ENCODE assay signal across 22 cellular contexts in genomic region chr5:80623911-80624457, GRCh38. TPM values are rescaled to one million over a fixed set of nuclear protein-coding genes. Genes with fewer than 3 reads are reported as not detected.
DNase-seq lines count a peak whose midpoint lies in the region; ATAC-seq, FAIRE-seq and TF ChIP-seq lines count a peak whose summit lies in the region.
"Had no signal": no experiment of that assay in that cellular context is flagged by ENCODE, and none has a peak within 500 bp of the region (broad histone marks: within the 10 kb centered on the region; RNA-seq: fewer than 3 reads in every experiment).

No MANE protein-coding gene starts in this region.

- H3K27ac Mint-ChIP-seq in activated CD8-positive, alpha-beta T cell treated with anti-CD3 and anti-CD28 coated beads, Interleukin-2, amount 10 ng/mL, durations not matched to agents 7 days and 5 days = peak overlapping the region; percentile 9
- H3K27ac Mint-ChIP-seq in activated CD8-positive, alpha-beta T cell treated with anti-CD3 and anti-CD28 coated beads for 36 hours = no peak overlapping the region
- H3K27ac Mint-ChIP-seq: activated naive CD8-positive, alpha-beta T cell treated with anti-CD3 and anti-CD28 coated beads, Interleukin-2, amount 10 ng/mL, durations not matched to agents 7 days and 5 days; natural killer cell treated with Interleukin-12 subunit alpha and Interleukin-12 subunit beta and Interleukin-15 and Interleukin-18, amount 100 ng/mL, for 72 hours; progenitor cell of endocrine pancreas had no signal

- peaks cover 36% of the 10 kb centered on the region for H3K36me3 Mint-ChIP-seq in activated CD8-positive, alpha-beta T cell treated with anti-CD3 and anti-CD28 coated beads, Interleukin-2, amount 10 ng/mL, durations not matched to agents 7 days and 5 days (ENCODE audit: low read depth)
- peaks cover 14% of the 10 kb centered on the region for H3K36me3 Mint-ChIP-seq in activated CD8-positive, alpha-beta T cell treated with anti-CD3 and anti-CD28 coated beads for 36 hours (ENCODE audit: low read depth)

- no peaks in the 10 kb centered on the region for H3K27me3 ChIP-seq in HepG2 (ENCODE audit: control insufficient read depth in 1 of 2, insufficient read depth in 2 of 2, low read length in 2 of 2)
- H3K27me3 ChIP-seq: esophagus muscularis mucosa, stomach, transverse colon had no signal

- no peak for TF ChIP-seq POLR2A in HepG2 (IDR thresholded peaks at IDR 0.05; ENCODE audit: insufficient read depth in 1 of 2, low read depth in 2 of 2, low read length in 2 of 2)

- H3K9me3 Mint-ChIP-seq in activated CD8-positive, alpha-beta T cell treated with anti-CD3 and anti-CD28 coated beads, Interleukin-2, amount 10 ng/mL, durations not matched to agents 7 days and 5 days (ENCODE audit: insufficient read depth) = no peaks in the 10 kb centered on the region
- H3K9me3 Mint-ChIP-seq in activated CD8-positive, alpha-beta T cell treated with anti-CD3 and anti-CD28 coated beads for 36 hours = no peaks in the 10 kb centered on the region
- H3K9me3 Mint-ChIP-seq: activated naive CD8-positive, alpha-beta T cell treated with anti-CD3 and anti-CD28 coated beads, Interleukin-2, amount 10 ng/mL, durations not matched to agents 7 days and 5 days; effector memory CD8-positive, alpha-beta T cell; natural killer cell treated with Interleukin-12 subunit alpha and Interleukin-12 subunit beta and Interleukin-15 and Interleukin-18, amount 100 ng/mL, for 72 hours had no signal

- FAIRE-seq in HepG2 (lab: Jason Lieb, UNC) = no peak
- FAIRE-seq: TTC549 had no signal

- in situ Hi-C loops in HepG2 (cut with HindIII; ENCODE audit: extremely low pct_ligation_motif_present, low pct_unique_long_range_greater_than_20kb) = no loop called here

- WGBS in HepG2 (ENCODE audit: low lambda C conversion rate) = 67% methylated on average over 5 of the region's 5 CpGs

- no peak for DNase-seq in activated CD8-positive, alpha-beta T cell treated with anti-CD3 and anti-CD28 coated beads, Interleukin-2, amount 10 ng/mL, durations not matched to agents 7 days and 5 days
- DNase-seq in activated CD8-positive, alpha-beta T cell treated with anti-CD3 and anti-CD28 coated beads for 36 hours = no peak
- DNase-seq in NCI-H146 treated with DMSO at 0.1 percent for 48 hours (lab: John Stamatoyannopoulos, UW; ENCODE audit: unreplicated experiment) (peak; percentile 78), HepG2 (ENCODE audit: low spot score) (no peak), C1 segment of cervical spinal cord (lab: John Stamatoyannopoulos, UW) (no peak)
- DNase-seq: activated CD4-positive, alpha-beta T cell treated with anti-CD3 and anti-CD28 coated beads, Interleukin-2, amount 50 U/mL, for 1 hour; activated CD8-positive, alpha-beta memory T cell treated with anti-CD3 and anti-CD28 coated beads, Interleukin-2, amount 50 U/mL, for 48 hours; activated naive CD8-positive, alpha-beta T cell treated with anti-CD3 and anti-CD28 coated beads, Interleukin-2, amount 10 ng/mL, durations not matched to agents 7 days and 5 days; effector memory CD8-positive, alpha-beta T cell; NCI-H1436 treated with DMSO at 0.1 percent for 48 hours; Right ventricle myocardium superior; stimulated activated CD4-positive, alpha-beta T cell treated with anti-CD3 and anti-CD28 coated beads, Interleukin-4, amount 100 ng/mL, for 4 hours; stomach; transverse colon had no signal

- H3K4me1 ChIP-seq in HepG2 (ENCODE audit: insufficient read depth, low read length) = peaks cover 13% of the 10 kb centered on the region
- H3K4me1 ChIP-seq: esophagus muscularis mucosa, stomach had no signal

- H3K4me2 ChIP-seq in HepG2 (ENCODE audit: low read depth, low read length) = no peak overlapping the region

- no TSS peak for BruUV-seq in HepG2 (replicated peaks; lab: Mats Ljungman, UMichigan)

- no peak for TF ChIP-seq CTCF in activated CD8-positive, alpha-beta T cell treated with anti-CD3 and anti-CD28 coated beads for 36 hours (IDR thresholded peaks at IDR 0.05)
- no peak for TF ChIP-seq CTCF in HepG2 (CRISPR knock-in tag; IDR thresholded peaks at IDR 0.05)

- H3K27ac ChIP-seq in HepG2 (ENCODE audit: extremely low read length, insufficient read depth, low read length) = no peak overlapping the region
- H3K27ac ChIP-seq: esophagus muscularis mucosa, stomach, transverse colon had no signal

- POLR2A ChIA-PET in activated CD8-positive, alpha-beta T cell treated with anti-CD3 and anti-CD28 coated beads, Interleukin-2, amount 10 ng/mL, durations not matched to agents 7 days and 5 days (lab: Charles Lee) = no interaction called here
- POLR2A ChIA-PET in activated CD8-positive, alpha-beta T cell treated with anti-CD3 and anti-CD28 coated beads for 36 hours (lab: Charles Lee) = no interaction called here
- POLR2A ChIA-PET in HepG2 (lab: Yijun Ruan, JAX) = no interaction called here

- no peak overlapping the region for H3K4me3 Mint-ChIP-seq in activated CD8-positive, alpha-beta T cell treated with anti-CD3 and anti-CD28 coated beads, Interleukin-2, amount 10 ng/mL, durations not matched to agents 7 days and 5 days
- no peak overlapping the region for H3K4me3 Mint-ChIP-seq in activated CD8-positive, alpha-beta T cell treated with anti-CD3 and anti-CD28 coated beads for 36 hours
- H3K4me3 Mint-ChIP-seq: activated naive CD8-positive, alpha-beta T cell treated with anti-CD3 and anti-CD28 coated beads, Interleukin-2, amount 10 ng/mL, durations not matched to agents 7 days and 5 days; effector memory CD8-positive, alpha-beta T cell; natural killer cell treated with Interleukin-12 subunit alpha and Interleukin-12 subunit beta and Interleukin-15 and Interleukin-18, amount 100 ng/mL, for 72 hours had no signal

- no peak overlapping the region for H2AFZ ChIP-seq in HepG2 (ENCODE audit: low read length)

- H3K4me3 ChIP-seq in HepG2 (replicated peaks in 1 of 3; ENCODE audit: insufficient read depth in 1 of 3, low read depth in 2 of 3, low read length in 3 of 3) = no peak overlapping the region
- H3K4me3 ChIP-seq: esophagus muscularis mucosa, stomach, transverse colon had no signal

- H3K27me3 Mint-ChIP-seq in activated CD8-positive, alpha-beta T cell treated with anti-CD3 and anti-CD28 coated beads, Interleukin-2, amount 10 ng/mL, durations not matched to agents 7 days and 5 days (ENCODE audit: low read depth) = no peaks in the 10 kb centered on the region
- H3K27me3 Mint-ChIP-seq in activated CD8-positive, alpha-beta T cell treated with anti-CD3 and anti-CD28 coated beads for 36 hours = no peaks in the 10 kb centered on the region
- H3K27me3 Mint-ChIP-seq: activated naive CD8-positive, alpha-beta T cell treated with anti-CD3 and anti-CD28 coated beads, Interleukin-2, amount 10 ng/mL, durations not matched to agents 7 days and 5 days; effector memory CD8-positive, alpha-beta T cell; natural killer cell treated with Interleukin-12 subunit alpha and Interleukin-12 subunit beta and Interleukin-15 and Interleukin-18, amount 100 ng/mL, for 72 hours; progenitor cell of endocrine pancreas had no signal

- H3K9ac ChIP-seq in HepG2 (ENCODE audit: insufficient read depth, low read depth, low read length) = no peak overlapping the region

- TF ChIP-seq EP300 in HepG2 (IDR thresholded peaks at IDR 0.05; ENCODE audit: low read depth in 2 of 2, low read length in 2 of 2) (no peak), HepG2 (CRISPR knock-in tag; IDR thresholded peaks at IDR 0.05; ENCODE audit: borderline replicate concordance) (no peak)

- no peak for ATAC-seq in activated CD8-positive, alpha-beta T cell treated with anti-CD3 and anti-CD28 coated beads, Interleukin-2, amount 10 ng/mL, durations not matched to agents 7 days and 5 days
- no peak for ATAC-seq in activated CD8-positive, alpha-beta T cell treated with anti-CD3 and anti-CD28 coated beads for 36 hours
- peak; percentile 47; the same call in 2 of the 3 replicates for ATAC-seq in HepG2
- no peak for ATAC-seq in GM21723 (IDR thresholded peaks at IDR 0.05; ENCODE audit: unreplicated experiment)
- no peak for ATAC-seq in GM18502 (IDR thresholded peaks at IDR 0.05; ENCODE audit: poor library complexity, unreplicated experiment)
- no peak for ATAC-seq in HG03025 (IDR thresholded peaks at IDR 0.05; ENCODE audit: low FRiP score, unreplicated experiment)
- ATAC-seq: effector memory CD8-positive, alpha-beta T cell; natural killer cell treated with Interleukin-12 subunit alpha and Interleukin-12 subunit beta and Interleukin-15 and Interleukin-18, amount 100 ng/mL, for 72 hours had no signal

- H3K79me2 ChIP-seq in HepG2 (ENCODE audit: insufficient read depth, low read length) = no peaks in the 10 kb centered on the region

- TF ChIP-seq RAD21 in HepG2 (CRISPR knock-in tag; IDR thresholded peaks at IDR 0.05) = no peak

- H4K20me1 ChIP-seq in HepG2 (ENCODE audit: insufficient read depth, low read length) = no peaks in the 10 kb centered on the region

- no peaks in the 10 kb centered on the region for H3K9me3 ChIP-seq in HepG2 (ENCODE audit: low read length)
- H3K9me3 ChIP-seq: esophagus muscularis mucosa, stomach, transverse colon had no signal

- no peaks in the 10 kb centered on the region for H3K36me3 ChIP-seq in HepG2 (replicated peaks in 1 of 2; ENCODE audit: control insufficient read depth in 1 of 2, insufficient read depth in 2 of 2, low read length in 2 of 2)
- H3K36me3 ChIP-seq: stomach, transverse colon had no signal

- intact Hi-C loops in activated CD8-positive, alpha-beta T cell treated with anti-CD3 and anti-CD28 coated beads for 36 hours (cut with micrococcal nuclease) = no loop called here
- intact Hi-C loops in HepG2 (cut with micrococcal nuclease; ENCODE audit: unreplicated experiment) = no loop called here

- no peaks in the 10 kb centered on the region for H3K4me1 Mint-ChIP-seq in activated CD8-positive, alpha-beta T cell treated with anti-CD3 and anti-CD28 coated beads, Interleukin-2, amount 10 ng/mL, durations not matched to agents 7 days and 5 days (ENCODE audit: low read depth)
- H3K4me1 Mint-ChIP-seq in activated CD8-positive, alpha-beta T cell treated with anti-CD3 and anti-CD28 coated beads for 36 hours (ENCODE audit: low read depth) = no peaks in the 10 kb centered on the region
- H3K4me1 Mint-ChIP-seq: activated naive CD8-positive, alpha-beta T cell treated with anti-CD3 and anti-CD28 coated beads, Interleukin-2, amount 10 ng/mL, durations not matched to agents 7 days and 5 days had no signal

- CTCF ChIA-PET in activated CD8-positive, alpha-beta T cell treated with anti-CD3 and anti-CD28 coated beads, Interleukin-2, amount 10 ng/mL, durations not matched to agents 7 days and 5 days (lab: Charles Lee) = no interaction called here
- CTCF ChIA-PET in activated CD8-positive, alpha-beta T cell treated with anti-CD3 and anti-CD28 coated beads for 36 hours (lab: Charles Lee) = no interaction called here
- CTCF ChIA-PET in HepG2 (lab: Yijun Ruan, JAX; ENCODE audit: low intra/inter-chr PET ratio, low total read pairs) = no interaction called here

RNA-seq across cellular contexts. Expression of gene MSH3, which starts 30.5 kb away (rescaled TPM):
- 10 to 100 TPM; 20.1 to 20.3 TPM for total RNA-seq in activated CD8-positive, alpha-beta T cell treated with anti-CD3 and anti-CD28 coated beads, Interleukin-2, amount 10 ng/mL, durations not matched to agents 7 days and 5 days
- total RNA-seq in activated CD8-positive, alpha-beta T cell treated with anti-CD3 and anti-CD28 coated beads for 36 hours = 10 to 100 TPM; 23.0 to 23.4 TPM
- total RNA-seq in HepG2 (2016; rRNA removed; fragmentation: Illumina TruSeq; extraction: Trizol) = 16.4 and 19.6 TPM in 2 replicates
- 21.1 and 23.7 TPM in 2 replicates for total RNA-seq in HepG2 (2016; cell fraction: cytosol; rRNA removed; fragmentation: Illumina TruSeq; extraction: Trizol; ENCODE audit: low read depth)
- total RNA-seq in HepG2 (2016; cell fraction: insoluble cytoplasmic fraction; rRNA removed; fragmentation: Illumina TruSeq; extraction: Trizol) = 15.4 and 19.9 TPM in 2 replicates
- 14.0 TPM in 2 replicates for total RNA-seq in HepG2 (2016; cell fraction: membrane; rRNA removed; fragmentation: Illumina TruSeq; extraction: Trizol)
- 23.0 and 25.3 TPM in 2 replicates for total RNA-seq in HepG2 (2016; cell fraction: nucleus; rRNA removed; fragmentation: Illumina TruSeq; extraction: Trizol)
- polyA plus RNA-seq in HepG2 (2011; rRNA removed) = 2.9 and 4.0 TPM in 2 replicates
- polyA plus RNA-seq in HepG2 (2011; cell fraction: cytosol; rRNA removed) = 1.9 and 2.5 TPM in 2 replicates
- 1.6 and 1.7 TPM in 2 replicates for polyA plus RNA-seq in HepG2 (2011; cell fraction: nucleus; rRNA removed)
- 5.0 and 6.0 TPM in 2 replicates for polyA plus RNA-seq in HepG2 (2012)
- 0.79 and 0.83 TPM in 2 replicates for polyA plus RNA-seq in HepG2 (2016; cell fraction: cytosol; fragmentation: Illumina TruSeq; extraction: Trizol; ENCODE audit: low read depth)
- 11.2 and 11.9 TPM in 2 replicates for polyA plus RNA-seq in HepG2 (2016; cell fraction: insoluble cytoplasmic fraction; fragmentation: Illumina TruSeq; extraction: Trizol; ENCODE audit: low read depth)
- 2.0 and 2.1 TPM in 2 replicates for polyA plus RNA-seq in HepG2 (2016; cell fraction: membrane; fragmentation: Illumina TruSeq; extraction: Trizol; ENCODE audit: low read depth)
- 6.7 and 7.3 TPM in 2 replicates for polyA plus RNA-seq in HepG2 (2016; cell fraction: nucleus; fragmentation: Illumina TruSeq; extraction: Trizol; ENCODE audit: insufficient read depth, low read depth)
- polyA minus RNA-seq in HepG2 (2011; rRNA and poly(A)+ RNA removed; ENCODE audit: low replicate concordance) = 4.5 and 8.0 TPM in 2 replicates
- 6.8 and 7.2 TPM in 2 replicates for polyA minus RNA-seq in HepG2 (2011; cell fraction: cytosol; rRNA and poly(A)+ RNA removed)
- polyA minus RNA-seq in HepG2 (2011; cell fraction: nucleus; rRNA and poly(A)+ RNA removed) = 25.1 and 28.5 TPM in 2 replicates

RNA-seq across cellular contexts. Expression of gene DHFR, which starts 30.8 kb away (rescaled TPM):
- total RNA-seq in activated CD8-positive, alpha-beta T cell treated with anti-CD3 and anti-CD28 coated beads, Interleukin-2, amount 10 ng/mL, durations not matched to agents 7 days and 5 days = 100 to 1,000 TPM in 1 of 2 experiments, 10 to 100 TPM in 1; 96.2 to 102 TPM
- 100 to 1,000 TPM; 107 to 109 TPM for total RNA-seq in activated CD8-positive, alpha-beta T cell treated with anti-CD3 and anti-CD28 coated beads for 36 hours
- 59.0 and 77.6 TPM in 2 replicates for total RNA-seq in HepG2 (2016; rRNA removed; fragmentation: Illumina TruSeq; extraction: Trizol)
- 6.9 and 8.9 TPM in 2 replicates for total RNA-seq in HepG2 (2016; cell fraction: cytosol; rRNA removed; fragmentation: Illumina TruSeq; extraction: Trizol; ENCODE audit: low read depth)
- 60.7 and 85.7 TPM in 2 replicates for total RNA-seq in HepG2 (2016; cell fraction: insoluble cytoplasmic fraction; rRNA removed; fragmentation: Illumina TruSeq; extraction: Trizol)
- total RNA-seq in HepG2 (2016; cell fraction: membrane; rRNA removed; fragmentation: Illumina TruSeq; extraction: Trizol) = 30.0 and 33.9 TPM in 2 replicates
- 25.8 and 26.7 TPM in 2 replicates for total RNA-seq in HepG2 (2016; cell fraction: nucleus; rRNA removed; fragmentation: Illumina TruSeq; extraction: Trizol)
- polyA plus RNA-seq in HepG2 (2011; rRNA removed) = 15.4 and 22.8 TPM in 2 replicates
- polyA plus RNA-seq in HepG2 (2011; cell fraction: cytosol; rRNA removed) = 14.6 and 14.7 TPM in 2 replicates
- polyA plus RNA-seq in HepG2 (2011; cell fraction: nucleus; rRNA removed) = 10.6 and 10.7 TPM in 2 replicates
- 9.9 and 21.3 TPM in 2 replicates for polyA plus RNA-seq in HepG2 (2012)
- 9.7 and 10.2 TPM in 2 replicates for polyA plus RNA-seq in HepG2 (2016; cell fraction: cytosol; fragmentation: Illumina TruSeq; extraction: Trizol; ENCODE audit: low read depth)
- polyA plus RNA-seq in HepG2 (2016; cell fraction: insoluble cytoplasmic fraction; fragmentation: Illumina TruSeq; extraction: Trizol; ENCODE audit: low read depth) = 91.9 and 106 TPM in 2 replicates
- polyA plus RNA-seq in HepG2 (2016; cell fraction: membrane; fragmentation: Illumina TruSeq; extraction: Trizol; ENCODE audit: low read depth) = 23.7 and 24.9 TPM in 2 replicates
- polyA plus RNA-seq in HepG2 (2016; cell fraction: nucleus; fragmentation: Illumina TruSeq; extraction: Trizol; ENCODE audit: insufficient read depth, low read depth) = 43.3 and 48.3 TPM in 2 replicates
- 17.6 and 77.2 TPM in 2 replicates for polyA minus RNA-seq in HepG2 (2011; rRNA and poly(A)+ RNA removed; ENCODE audit: low replicate concordance)
- 17.2 and 26.2 TPM in 2 replicates for polyA minus RNA-seq in HepG2 (2011; cell fraction: cytosol; rRNA and poly(A)+ RNA removed)
- polyA minus RNA-seq in HepG2 (2011; cell fraction: nucleus; rRNA and poly(A)+ RNA removed) = 14.4 and 17.8 TPM in 2 replicates

RNA-seq across cellular contexts. Expression of gene ANKRD34B, which starts 53.9 kb away (rescaled TPM):
- not detected for total RNA-seq in activated CD8-positive, alpha-beta T cell treated with anti-CD3 and anti-CD28 coated beads, Interleukin-2, amount 10 ng/mL, durations not matched to agents 7 days and 5 days
- total RNA-seq in activated CD8-positive, alpha-beta T cell treated with anti-CD3 and anti-CD28 coated beads for 36 hours = not detected
- total RNA-seq in HepG2 (2016; rRNA removed; fragmentation: Illumina TruSeq; extraction: Trizol) = 0.04 and 0.06 TPM in 2 replicates
- total RNA-seq in HepG2 (2016; cell fraction: cytosol; rRNA removed; fragmentation: Illumina TruSeq; extraction: Trizol; ENCODE audit: low read depth) = not detected in 2 replicates
- 0.06 TPM in 1 of 2 replicates, not detected in the other for total RNA-seq in HepG2 (2016; cell fraction: insoluble cytoplasmic fraction; rRNA removed; fragmentation: Illumina TruSeq; extraction: Trizol)
- 0.07 TPM in 1 of 2 replicates, not detected in the other for total RNA-seq in HepG2 (2016; cell fraction: membrane; rRNA removed; fragmentation: Illumina TruSeq; extraction: Trizol)
- not detected in 2 replicates for total RNA-seq in HepG2 (2016; cell fraction: nucleus; rRNA removed; fragmentation: Illumina TruSeq; extraction: Trizol)
- polyA plus RNA-seq in HepG2 (2011; rRNA removed) = 0.01 TPM in 1 of 2 replicates, not detected in the other
- polyA plus RNA-seq in HepG2 (2011; cell fraction: cytosol; rRNA removed) = 0.01 TPM in 1 of 2 replicates, not detected in the other
- polyA plus RNA-seq in HepG2 (2011; cell fraction: nucleus; rRNA removed) = 0.03 TPM in 1 of 2 replicates, not detected in the other
- polyA plus RNA-seq in HepG2 (2012) = not detected in 2 replicates
- not detected in 2 replicates for polyA plus RNA-seq in HepG2 (2016; cell fraction: cytosol; fragmentation: Illumina TruSeq; extraction: Trizol; ENCODE audit: low read depth)
- polyA plus RNA-seq in HepG2 (2016; cell fraction: insoluble cytoplasmic fraction; fragmentation: Illumina TruSeq; extraction: Trizol; ENCODE audit: low read depth) = 0.08 TPM in 2 replicates
- polyA plus RNA-seq in HepG2 (2016; cell fraction: membrane; fragmentation: Illumina TruSeq; extraction: Trizol; ENCODE audit: low read depth) = not detected in 2 replicates
- polyA plus RNA-seq in HepG2 (2016; cell fraction: nucleus; fragmentation: Illumina TruSeq; extraction: Trizol; ENCODE audit: insufficient read depth, low read depth) = 0.11 TPM in 2 replicates
- polyA minus RNA-seq in HepG2 (2011; rRNA and poly(A)+ RNA removed; ENCODE audit: low replicate concordance) = not detected in 2 replicates
- not detected in 2 replicates for polyA minus RNA-seq in HepG2 (2011; cell fraction: cytosol; rRNA and poly(A)+ RNA removed)
- not detected in 2 replicates for polyA minus RNA-seq in HepG2 (2011; cell fraction: nucleus; rRNA and poly(A)+ RNA removed)
- total RNA-seq: activated naive CD8-positive, alpha-beta T cell treated with anti-CD3 and anti-CD28 coated beads, Interleukin-2, amount 10 ng/mL, durations not matched to agents 7 days and 5 days; natural killer cell treated with Interleukin-12 subunit alpha and Interleukin-12 subunit beta and Interleukin-15 and Interleukin-18, amount 100 ng/mL, for 72 hours; NCI-H460; Right ventricle myocardium superior; stomach; transverse colon had no signal
- polyA plus RNA-seq: stomach had no signal
